In genomic region chr13:80083097-80083429, GRCh38 we compare ENCODE assay signal across 16 cellular contexts.
A peak's percentile ranks its signal among the peaks of the same experiment; 100 is the strongest.
DNase-seq lines count a peak whose midpoint lies in the region; ATAC-seq and TF ChIP-seq lines count a peak whose summit lies in the region.
"Had no signal": no experiment of that assay in that cellular context is flagged by ENCODE, and none has a peak within 500 bp of the region (broad histone marks: within the 10 kb centered on the region; RNA-seq: fewer than 3 reads in every experiment).

No MANE protein-coding gene starts in this region.

- no peak overlapping the region for H3K14ac ChIP-seq in mesenchymal stem cell (ENCODE audit: low read length in 2 of 2)

- H3K27ac ChIP-seq in mesenchymal stem cell (ENCODE audit: low read length, poor library complexity, severe bottlenecking) = peak overlapping the region; percentile 56
- H3K27ac ChIP-seq: BLaER1 treated with 17β-estradiol and CSF1 and Interleukin-3, amounts not matched to agents 10 nM and 100 nM had no signal

- H3K4ac ChIP-seq in mesenchymal stem cell (ENCODE audit: low read depth in 1 of 2, low read length in 2 of 2) = no peak overlapping the region

- H3K4me3 ChIP-seq in adipocyte (ENCODE audit: low read length) = peak overlapping the region; percentile 76
- H3K4me3 ChIP-seq in mesenchymal stem cell (ENCODE audit: insufficient read depth in 1 of 2, low read depth in 1 of 2, low read length in 2 of 2) = peak overlapping the region in 1 of 2 experiments; percentile 67
- H3K4me3 ChIP-seq: BLaER1 treated with 17β-estradiol and CSF1 and Interleukin-3, amounts not matched to agents 10 nM and 100 nM; GM23338 had no signal

- H3K4me1 ChIP-seq in adipocyte (ENCODE audit: control insufficient read depth, insufficient read depth, low read length) = peaks cover 27% of the 10 kb centered on the region
- peaks cover 4% of the 10 kb centered on the region for H3K4me1 ChIP-seq in mesenchymal stem cell (ENCODE audit: control insufficient read depth, insufficient read depth, low read depth, low read length)
- H3K4me1 ChIP-seq: BLaER1 treated with 17β-estradiol and CSF1 and Interleukin-3, amounts not matched to agents 10 nM and 100 nM had no signal

- ATAC-seq in HG03354 (IDR thresholded peaks at IDR 0.05; ENCODE audit: poor library complexity, severe bottlenecking, unreplicated experiment) = no peak
- ATAC-seq: GM23338; stimulated activated effector memory CD8-positive, alpha-beta T cell treated with anti-CD3 and anti-CD28 coated beads, Interleukin-12 subunit alpha, Interleukin-12 subunit beta, amount 100 ng/mL, for 72 hours had no signal

- no peak overlapping the region for H2BK5ac ChIP-seq in mesenchymal stem cell (ENCODE audit: low read depth, low read length, poor library complexity, severe bottlenecking)

- no peak overlapping the region for H2BK120ac ChIP-seq in mesenchymal stem cell (ENCODE audit: low read depth, low read length)

- no peaks in the 10 kb centered on the region for H3K36me3 ChIP-seq in adipocyte (ENCODE audit: control insufficient read depth, insufficient read depth, low read length, severe bottlenecking)
- H3K36me3 ChIP-seq in mesenchymal stem cell (ENCODE audit: control insufficient read depth in 1 of 2, insufficient read depth in 2 of 2, low read depth in 1 of 2, low read length in 2 of 2) = no peaks in the 10 kb centered on the region
- H3K36me3 ChIP-seq: BLaER1 treated with 17β-estradiol and CSF1 and Interleukin-3, amounts not matched to agents 10 nM and 100 nM had no signal

- no peak overlapping the region for H2AFZ ChIP-seq in mesenchymal stem cell (ENCODE audit: low read depth, low read length)
- H2AFZ ChIP-seq: GM23338 had no signal

- no peak overlapping the region for H4K8ac ChIP-seq in mesenchymal stem cell (ENCODE audit: low read length)

- no peak overlapping the region for H3K4me2 ChIP-seq in mesenchymal stem cell (ENCODE audit: low read length, poor library complexity, severe bottlenecking)
- H3K4me2 ChIP-seq: BLaER1 treated with 17β-estradiol and CSF1 and Interleukin-3, amounts not matched to agents 10 nM and 100 nM had no signal

- H2BK15ac ChIP-seq in mesenchymal stem cell (ENCODE audit: low read depth, poor library complexity, severe bottlenecking) = no peak overlapping the region

- H2AK5ac ChIP-seq in mesenchymal stem cell (ENCODE audit: low read length, severe bottlenecking) = no peak overlapping the region

- no peak for TF ChIP-seq POLR2A in erythroblast (IDR thresholded peaks at IDR 0.05; ENCODE audit: low read length)

- H3K23ac ChIP-seq in mesenchymal stem cell (ENCODE audit: low read length in 2 of 2) = no peak overlapping the region

- no peaks in the 10 kb centered on the region for H3K79me1 ChIP-seq in mesenchymal stem cell (replicated peaks; ENCODE audit: low read length, poor library complexity, severe bottlenecking)

- H3K9me3 ChIP-seq in adipocyte (ENCODE audit: control insufficient read depth, low read length) = no peaks in the 10 kb centered on the region
- no peaks in the 10 kb centered on the region for H3K9me3 ChIP-seq in mesenchymal stem cell (ENCODE audit: control insufficient read depth, low read length)
- H3K9me3 ChIP-seq: BLaER1 treated with 17β-estradiol and CSF1 and Interleukin-3, amounts not matched to agents 10 nM and 100 nM had no signal

- no peak overlapping the region for H3K18ac ChIP-seq in mesenchymal stem cell (ENCODE audit: low read depth in 1 of 2, low read length in 2 of 2)

- H3K9ac ChIP-seq in adipocyte (ENCODE audit: low read length) = peak overlapping the region; percentile 83
- H3K9ac ChIP-seq in mesenchymal stem cell (ENCODE audit: low read length) = peak overlapping the region; percentile 89
- H3K9ac ChIP-seq: BLaER1 treated with 17β-estradiol and CSF1 and Interleukin-3, amounts not matched to agents 10 nM and 100 nM had no signal

- DNase-seq in LHCN-M2 (ENCODE audit: low read depth) = peak; percentile 14
- no peak for DNase-seq in adipocyte (ENCODE audit: low read depth)
- DNase-seq in mesenchymal stem cell = no peak
- no peak for DNase-seq in erythroblast (lab: John Stamatoyannopoulos, UW)
- DNase-seq in activated CD4-positive, alpha-beta T cell treated with anti-CD3 and anti-CD28 coated beads, Interleukin-2, amount 50 U/mL, for 48 hours = no peak
- DNase-seq in NCI-H146 (lab: John Stamatoyannopoulos, UW) = no peak
- DNase-seq: activated CD4-positive, CD25-positive, alpha-beta regulatory T cell treated with anti-CD3 and anti-CD28 coated beads, Interleukin-2, amount 50 U/mL, for 72 hours; activated naive CD8-positive, alpha-beta T cell treated with anti-CD3 and anti-CD28 coated beads, Interleukin-2, amount 10 ng/mL, durations not matched to agents 7 days and 5 days; left cardiac atrium; NCI-H1417; NCI-H2171 treated with DMSO at 0.1 percent for 48 hours; NCI-H82 had no signal

- no peak overlapping the region for H4K91ac ChIP-seq in mesenchymal stem cell (ENCODE audit: low read length)

- H3K27me3 ChIP-seq in adipocyte (replicated peaks; ENCODE audit: control insufficient read depth, insufficient read depth, low read length) (no peaks in the 10 kb centered on the region), mesenchymal stem cell (ENCODE audit: control insufficient read depth in 1 of 2, insufficient read depth in 1 of 2, low read length in 2 of 2) (no peaks in the 10 kb centered on the region)
- H3K27me3 ChIP-seq: BLaER1 treated with 17β-estradiol and CSF1 and Interleukin-3, amounts not matched to agents 10 nM and 100 nM had no signal

- WGBS in mesenchymal stem cell = no CpG with 5 or more reads among the region's 1 CpG

- no peak overlapping the region for H2BK12ac ChIP-seq in mesenchymal stem cell (ENCODE audit: low read length in 2 of 2)
